ENCODE assay signal across 8 cellular contexts in genomic region chr5:140690941-140691924, GRCh38. TPM values are rescaled to one million over a fixed set of nuclear protein-coding genes. Genes with fewer than 3 reads are reported as not detected.
DNase-seq lines count a peak whose midpoint lies in the region; ATAC-seq and TF ChIP-seq lines count a peak whose summit lies in the region.

Gene HARS1, minus strand, starts transcription at chr5:140691370. Its CDS starts 66 bp downstream, at chr5:140691304.
Gene HARS2, plus strand, starts transcription at chr5:140691455. Its CDS starts 194 bp downstream, at chr5:140691649.

- H3K27me3 Mint-ChIP-seq in activated T-cell treated with anti-CD3 and anti-CD28 coated beads, Interleukin-2, amount 50 U/mL, for 72 hours (ENCODE audit: low read depth), result no peaks in the 10 kb centered on the region

- no peaks in the 10 kb centered on the region for H3K27me3 ChIP-seq in Peyer's patch
- H3K27me3 ChIP-seq in esophagus muscularis mucosa, result no peaks in the 10 kb centered on the region
- no peaks in the 10 kb centered on the region for H3K27me3 ChIP-seq in muscle layer of duodenum (ENCODE audit: low read depth, low read length)

- H3K4me3 ChIP-seq in Peyer's patch (peak within 1 kb of the TSS; percentile 78 to 87 (median 84)), esophagus muscularis mucosa (peak within 1 kb of the TSS; percentile 80 to 95 (median 84)), muscle layer of duodenum (ENCODE audit: low read depth in 1 of 2, low read length in 2 of 2) (peak within 1 kb of the TSS; percentile 78 to 98)

- H3K36me3 ChIP-seq in Peyer's patch (peaks cover 0 to 49% (median 0%) of the 10 kb centered on the region in 3 donors), esophagus muscularis mucosa (peaks cover 32 to 64% (median 47%) of the 10 kb centered on the region in 4 donors), muscle layer of duodenum (ENCODE audit: control insufficient read depth in 1 of 2, insufficient read depth in 2 of 2, low read length in 2 of 2) (peaks cover 26 to 39% of the 10 kb centered on the region in 2 donors)

- no peak for TF ChIP-seq EP300 in esophagus muscularis mucosa (IDR thresholded peaks at IDR 0.05)

- TF ChIP-seq POLR2A in Peyer's patch (IDR thresholded peaks at IDR 0.05), result peak; percentile 48 to 51
- TF ChIP-seq POLR2A in esophagus muscularis mucosa (IDR thresholded peaks at IDR 0.05; ENCODE audit: low read depth), result no peak

- peaks cover 0 to 22% (median 6%) of the 10 kb centered on the region in 4 donors for H3K4me1 ChIP-seq in Peyer's patch
- peaks cover 24 to 48% (median 37%) of the 10 kb centered on the region in 4 donors for H3K4me1 ChIP-seq in esophagus muscularis mucosa
- peaks cover 9 to 41% of the 10 kb centered on the region in 2 donors for H3K4me1 ChIP-seq in muscle layer of duodenum (ENCODE audit: control insufficient read depth in 1 of 2, insufficient read depth in 2 of 2, low read length in 2 of 2)

- H3K27ac Mint-ChIP-seq in activated T-cell treated with anti-CD3 and anti-CD28 coated beads, Interleukin-2, amount 50 U/mL, for 72 hours, result peak within 1 kb of the TSS; percentile 92

- no peaks in the 10 kb centered on the region for H3K9me3 Mint-ChIP-seq in activated T-cell treated with anti-CD3 and anti-CD28 coated beads, Interleukin-2, amount 50 U/mL, for 72 hours

- intact Hi-C loops in esophagus muscularis mucosa (cut with DNase I), result no loop called here

- H3K36me3 Mint-ChIP-seq in activated T-cell treated with anti-CD3 and anti-CD28 coated beads, Interleukin-2, amount 50 U/mL, for 72 hours (ENCODE audit: insufficient read depth in 2 of 2), result peaks cover 5 to 21% of the 10 kb centered on the region in 2 donors

- TF ChIP-seq CTCF in Peyer's patch (IDR thresholded peaks at IDR 0.05), result peak in 2 of 6 experiments; percentile 8 to 17
- peak in 2 of 3 experiments; percentile 11 to 20 for TF ChIP-seq CTCF in esophagus muscularis mucosa (IDR thresholded peaks at IDR 0.05)

- peak within 1 kb of the TSS; percentile 90 to 94 for H3K4me3 Mint-ChIP-seq in activated T-cell treated with anti-CD3 and anti-CD28 coated beads, Interleukin-2, amount 50 U/mL, for 72 hours

- no peaks in the 10 kb centered on the region for H3K9me3 ChIP-seq in Peyer's patch
- H3K9me3 ChIP-seq in esophagus muscularis mucosa, result no peaks in the 10 kb centered on the region
- H3K9me3 ChIP-seq in muscle layer of duodenum (ENCODE audit: control insufficient read depth in 1 of 2, low read length in 2 of 2), result no peaks in the 10 kb centered on the region

- peak; percentile 98 for ATAC-seq in GM21717 (IDR thresholded peaks at IDR 0.05; ENCODE audit: unreplicated experiment)
- peak; percentile 98 for ATAC-seq in activated T-cell treated with anti-CD3 and anti-CD28 coated beads, Interleukin-2, amount 50 U/mL, for 72 hours (replicated peaks in 1 of 2)

- 2% methylated on average over 28 of the region's 61 CpGs for WGBS in esophagus muscularis mucosa

- in situ Hi-C loops in KBM-7 (cut with MboI; ENCODE audit: low pct_unique_long_range_greater_than_20kb, low sequenced_read_pairs), result no loop called here

- H3K4me1 Mint-ChIP-seq in activated T-cell treated with anti-CD3 and anti-CD28 coated beads, Interleukin-2, amount 50 U/mL, for 72 hours (ENCODE audit: low read depth), result peaks cover 45% of the 10 kb centered on the region

- H3K27ac ChIP-seq in Peyer's patch, result peak within 1 kb of the TSS; percentile 75 to 88 (median 86)
- peak within 1 kb of the TSS; percentile 80 to 92 (median 90) for H3K27ac ChIP-seq in esophagus muscularis mucosa (replicated peaks in 1 of 4)
- H3K27ac ChIP-seq in muscle layer of duodenum (ENCODE audit: low read length), result peak within 1 kb of the TSS; percentile 87

- DNase-seq in DMS53 (lab: John Stamatoyannopoulos, UW) (peak; percentile 99), KBM-7 (peak; percentile 96), Peyer's patch (peak; percentile 86 to 95 (median 90)), esophagus muscularis mucosa (ENCODE audit: extremely low spot score) (peak; percentile 96)
- peak; percentile 86 to 91 for DNase-seq in activated T-cell treated with anti-CD3 and anti-CD28 coated beads, Interleukin-2, amount 50 U/mL, for 72 hours
- DNase-seq in stimulated activated CD8-positive, alpha-beta memory T cell treated with anti-CD3 and anti-CD28 coated beads, Interleukin-7, amount 100 ng/mL, for 4 hours (ENCODE audit: low read depth in 2 of 2), result peak; percentile 71 to 77

RNA-seq across cellular contexts. Expression of gene HARS1, which starts in this region (rescaled TPM):
- 10 to 100 TPM; 24.3 to 55.3 (median 46.1) TPM for total RNA-seq in Peyer's patch
- 10 to 100 TPM; 78.4 to 85.1 TPM for total RNA-seq in activated T-cell treated with anti-CD3 and anti-CD28 coated beads, Interleukin-2, amount 50 U/mL, for 72 hours
- 10 to 100 TPM; 45.7 to 68.7 (median 59.9) TPM for total RNA-seq in esophagus muscularis mucosa

RNA-seq across cellular contexts. Expression of gene HARS2, which starts in this region (rescaled TPM):
- total RNA-seq in Peyer's patch (10 to 100 TPM; 21.5 to 49.6 (median 42.4) TPM), esophagus muscularis mucosa (10 to 100 TPM; 19.1 to 22.2 (median 19.2) TPM)
- total RNA-seq in activated T-cell treated with anti-CD3 and anti-CD28 coated beads, Interleukin-2, amount 50 U/mL, for 72 hours, result 10 to 100 TPM; 31.2 to 31.3 TPM

Comparison
In these comparisons a context has a peak if more than half of its experiments do, and no peak if none do; other contexts are left out.
1. Peak in every context shown above with its lines: DNase-seq, ATAC-seq, H3K4me3 ChIP-seq and H3K27ac ChIP-seq.